Comparison of ENCODE assay signal across 24 cellular contexts in genomic region chr10:93758911-93759410, GRCh38. TPM values are rescaled to one million over a fixed set of nuclear protein-coding genes. Genes with fewer than 3 reads are reported as not detected.
A peak's percentile ranks its signal among the peaks of the same experiment; 100 is the strongest.
DNase-seq lines count a peak whose midpoint lies in the region; ATAC-seq, FAIRE-seq and TF ChIP-seq lines count a peak whose summit lies in the region.
"Had no signal": no experiment of that assay in that cellular context is flagged by ENCODE, and none has a peak within 500 bp of the region (broad histone marks: within the 10 kb centered on the region; RNA-seq: fewer than 3 reads in every experiment).

No MANE protein-coding gene starts in this region.

- H3K4me1 Mint-ChIP-seq in Calu3 (ENCODE audit: low read depth, unreplicated experiment), result peaks cover 10% of the 10 kb centered on the region
- H3K4me1 Mint-ChIP-seq: activated CD4-positive, alpha-beta T cell treated with anti-CD3 and anti-CD28 coated beads, Interleukin-2, amount 10 ng/mL, durations not matched to agents 7 days and 5 days had no signal

- CTCF ChIA-PET in HEK293T (lab: Yijun Ruan, JAX), result interaction anchor here (3.9 kb wide), 1 partner anchor 13 kb away, joined by 26 read pairs; no protein-coding TSS in a partner anchor
- CTCF ChIA-PET in Calu3 (lab: Charles Lee), result no interaction called here

- 26 to 30% methylated on average over 4 of the region's 4 CpGs for WGBS in tibial nerve, 2 donors

- POLR2A ChIA-PET in HEK293T (lab: Yijun Ruan, JAX), result no interaction called here

- no peaks in the 10 kb centered on the region for H3K36me3 Mint-ChIP-seq in Calu3 (ENCODE audit: insufficient read depth, unreplicated experiment)
- H3K36me3 Mint-ChIP-seq: naive thymus-derived CD4-positive, alpha-beta T cell had no signal

- no TSS peak for BruUV-seq in Calu3 (replicated peaks; lab: Mats Ljungman, UMichigan)

- TF ChIP-seq CTCF in coronary artery (IDR thresholded peaks at IDR 0.05), result no peak
- no peak for TF ChIP-seq CTCF in tibial nerve (IDR thresholded peaks at IDR 0.05)
- TF ChIP-seq CTCF in Calu3 (IDR thresholded peaks at IDR 0.05; ENCODE audit: unreplicated experiment), result no peak

- intact Hi-C loops in Calu3 (cut with micrococcal nuclease; ENCODE audit: unreplicated experiment), result no loop called here

- peaks cover 0 to 32% (median 2%) of the 10 kb centered on the region in 4 donors for H3K4me1 ChIP-seq in tibial nerve

- ATAC-seq in left lobe of liver, result peak; percentile 30
- ATAC-seq: heart right ventricle; naive thymus-derived CD4-positive, alpha-beta T cell had no signal

- DNase-seq in HEK293T (ENCODE audit: extremely low spot score) (no peak), coronary artery (ENCODE audit: low spot score) (no peak), left lobe of liver (ENCODE audit: low spot score) (no peak), tibial nerve (ENCODE audit: low spot score in 2 of 2) (no peak), Calu3 (no peak), NCI-H146 treated with DMSO at 0.1 percent for 48 hours (lab: John Stamatoyannopoulos, UW; ENCODE audit: unreplicated experiment) (no peak), urothelium cell line (ENCODE audit: low spot score) (no peak)
- DNase-seq: activated CD4-positive, alpha-beta T cell treated with anti-CD3 and anti-CD28 coated beads, Interleukin-2, amount 10 ng/mL, durations not matched to agents 7 days and 5 days; activated CD8-positive, alpha-beta memory T cell treated with anti-CD3 and anti-CD28 coated beads, Interleukin-2, amount 50 U/mL, for 4 hours; AML-193; DND-41; effector memory CD4-positive, alpha-beta T cell; heart right ventricle; Karpas-422; mammary epithelial cell; naive thymus-derived CD4-positive, alpha-beta T cell; NCI-H1048; NCI-H2081; NCI-H510A treated with DMSO at 0.1 percent for 48 hours; SW 1271 had no signal

- no peak overlapping the region for H3K27ac Mint-ChIP-seq in Calu3 (ENCODE audit: unreplicated experiment)
- H3K27ac Mint-ChIP-seq: activated CD4-positive, alpha-beta T cell treated with anti-CD3 and anti-CD28 coated beads, Interleukin-2, amount 10 ng/mL, durations not matched to agents 7 days and 5 days; naive thymus-derived CD4-positive, alpha-beta T cell had no signal

- H3K9me3 ChIP-seq in tibial nerve, result no peaks in the 10 kb centered on the region
- H3K9me3 ChIP-seq: heart right ventricle had no signal

- FAIRE-seq in urothelium cell line (lab: Jason Lieb, UNC), result no peak
- FAIRE-seq: islet of Langerhans, TTC549 had no signal

- H3K4me3 ChIP-seq in coronary artery (peak overlapping the region; percentile 66), tibial nerve (peak overlapping the region in 3 of 4 donors; percentile 20 to 46 (median 23))

- H3K27ac ChIP-seq in coronary artery (peak overlapping the region in 1 of 2 donors; percentile 53), tibial nerve (peak overlapping the region in 3 of 4 donors; percentile 41 to 82 (median 79))
- H3K27ac ChIP-seq: heart right ventricle had no signal

- H3K27me3 Mint-ChIP-seq in Calu3 (ENCODE audit: unreplicated experiment), result peaks cover 66% of the 10 kb centered on the region

- H3K4me3 Mint-ChIP-seq in Calu3 (ENCODE audit: low read depth, unreplicated experiment), result no peak overlapping the region
- H3K4me3 Mint-ChIP-seq: activated CD4-positive, alpha-beta T cell treated with anti-CD3 and anti-CD28 coated beads, Interleukin-2, amount 10 ng/mL, durations not matched to agents 7 days and 5 days had no signal

- no peak for TF ChIP-seq POLR2A in tibial nerve (IDR thresholded peaks at IDR 0.05)

- no peaks in the 10 kb centered on the region for H3K9me3 Mint-ChIP-seq in Calu3 (ENCODE audit: low read depth, unreplicated experiment)
- H3K9me3 Mint-ChIP-seq: activated CD4-positive, alpha-beta T cell treated with anti-CD3 and anti-CD28 coated beads, Interleukin-2, amount 10 ng/mL, durations not matched to agents 7 days and 5 days had no signal

- no peaks in the 10 kb centered on the region for H3K36me3 ChIP-seq in tibial nerve
- H3K36me3 ChIP-seq: heart right ventricle had no signal

- H3K27me3 ChIP-seq in tibial nerve, result no peaks in the 10 kb centered on the region

- TF ChIP-seq EP300 in tibial nerve (IDR thresholded peaks at IDR 0.05), result no peak

TF ChIP-seq in HEK293T, 16 proteins besides CTCF, POLR2A, EP300 and RAD21:
- TF ChIP-seq SUZ12 (IDR thresholded peaks at IDR 0.05) (no peak), FOXK2 (IDR thresholded peaks at IDR 0.05) (no peak), PKNOX1 (IDR thresholded peaks at IDR 0.05) (peak; percentile 33; the same call in 1 of the 2 replicates), BHLHE40 (IDR thresholded peaks at IDR 0.05; ENCODE audit: borderline replicate concordance) (no peak), L3MBTL2 (conservative IDR thresholded peaks at IDR 0.05) (no peak)

RNA-seq across cellular contexts. Expression of gene LGI1, which starts 1.2 kb away (rescaled TPM):
- 0.75 TPM for total RNA-seq in left lobe of liver
- 10 to 100 TPM in 2 of 4 donors, 1 to 10 TPM in 2; 8.4 to 21.0 (median 14.1) TPM for total RNA-seq in tibial nerve
- total RNA-seq in Calu3 (2022), result not detected in 2 replicates
- total RNA-seq: activated CD4-positive, alpha-beta T cell treated with anti-CD3 and anti-CD28 coated beads, Interleukin-2, amount 10 ng/mL, durations not matched to agents 7 days and 5 days; cardiac septum; mammary epithelial cell; naive thymus-derived CD4-positive, alpha-beta T cell; pulmonary artery endothelial cell had no signal

RNA-seq across cellular contexts. Expression of gene FRA10AC1, which starts 56.6 kb away (rescaled TPM):
- 2.9 TPM for total RNA-seq in left lobe of liver
- total RNA-seq in tibial nerve, result 10 to 100 TPM; 14.1 to 25.5 (median 16.1) TPM
- total RNA-seq in Calu3 (2022), result 6.5 and 7.6 TPM in 2 replicates
